10 cellular contexts compared by ENCODE assay signal in genomic region chr17:57424777-57425188, GRCh38.
A peak's percentile ranks its signal among the peaks of the same experiment; 100 is the strongest.
DNase-seq lines count a peak whose midpoint lies in the region; ATAC-seq, FAIRE-seq and TF ChIP-seq lines count a peak whose summit lies in the region.
"Had no signal": no experiment of that assay in that cellular context is flagged by ENCODE, and none has a peak within 500 bp of the region (broad histone marks: within the 10 kb centered on the region; RNA-seq: fewer than 3 reads in every experiment).

No MANE protein-coding gene starts in this region.

- no peak for ATAC-seq in gastrocnemius medialis

- no peak for FAIRE-seq in GM12891 (lab: Jason Lieb, UNC)

- in situ Hi-C loops in gastrocnemius medialis (cut with MboI; ENCODE audit: low sequenced_read_pairs in 4 of 4) = no loop called here

- peaks cover 26 to 39% of the 10 kb centered on the region in 2 donors for H3K4me1 ChIP-seq in gastrocnemius medialis

- no peaks in the 10 kb centered on the region for H3K27me3 ChIP-seq in gastrocnemius medialis
- H3K27me3 ChIP-seq: ascending aorta, SJSA1 had no signal

- H3K36me3 ChIP-seq in gastrocnemius medialis = no peaks in the 10 kb centered on the region
- H3K36me3 ChIP-seq: ascending aorta, SJSA1 had no signal

- no peak overlapping the region for H3K4me3 ChIP-seq in cardiac fibroblast (replicated peaks in 1 of 2; ENCODE audit: low read depth in 2 of 2, low read length in 2 of 2)
- no peak overlapping the region for H3K4me3 ChIP-seq in gastrocnemius medialis
- H3K4me3 ChIP-seq: ascending aorta, SJSA1 had no signal

- POLR2A ChIA-PET in HEK293T (lab: Yijun Ruan, JAX) = no interaction called here

- DNase-seq in HEK293T (ENCODE audit: extremely low spot score) (peak; percentile 71), NCI-H146 treated with DMSO at 0.1 percent for 48 hours (lab: John Stamatoyannopoulos, UW; ENCODE audit: unreplicated experiment) (peak; percentile 17), cardiac fibroblast (ENCODE audit: low read depth in 2 of 2) (peak; percentile 34 to 35), gastrocnemius medialis (no peak), GM12891 (ENCODE audit: insufficient read length, low spot score) (no peak), kidney glomerular epithelial cell (lab: John Stamatoyannopoulos, UW) (no peak)
- DNase-seq in activated effector memory CD4-positive, alpha-beta T cell treated with anti-CD3 and anti-CD28 coated beads, Interleukin-2, amount 50 U/mL, for 16 hours = no peak
- DNase-seq: NCI-H1092 treated with DMSO at 0.1 percent for 48 hours had no signal

- CTCF ChIA-PET in HEK293T (lab: Yijun Ruan, JAX) = interaction anchor here (1.2 to 1.3 kb wide), 2 partner anchors 16 to 181 kb away, joined by 3 to 4 read pairs; no protein-coding TSS in a partner anchor

- no peak for TF ChIP-seq POLR2A in gastrocnemius medialis (IDR thresholded peaks at IDR 0.05)
- TF ChIP-seq POLR2A in GM12891 (IDR thresholded peaks at IDR 0.05; ENCODE audit: low read depth, low read length) = no peak

- TF ChIP-seq CTCF in cardiac fibroblast (IDR thresholded peaks at IDR 0.05; ENCODE audit: low read depth, low read length) (no peak), gastrocnemius medialis (IDR thresholded peaks at IDR 0.05 in 4 of 5, conservative IDR thresholded peaks at IDR 0.05 in 1 of 5) (no peak)

- intact Hi-C loops in gastrocnemius medialis (cut with DNase I; ENCODE audit: low total_unique reads) = no loop called here

- peak overlapping the region in 3 of 4 donors; percentile 5 to 81 (median 78) for H3K27ac ChIP-seq in gastrocnemius medialis
- H3K27ac ChIP-seq: ascending aorta, SJSA1 had no signal

- no peaks in the 10 kb centered on the region for H3K9me3 ChIP-seq in gastrocnemius medialis
- H3K9me3 ChIP-seq: ascending aorta, SJSA1 had no signal

TF ChIP-seq in HEK293T, 16 proteins besides CTCF, POLR2A, EP300 and RAD21:
- TF ChIP-seq ARNT (IDR thresholded peaks at IDR 0.05) (no peak), NFRKB (IDR thresholded peaks at IDR 0.05) (no peak), SP1 (IDR thresholded peaks at IDR 0.05) (no peak), FOXK2 (IDR thresholded peaks at IDR 0.05) (no peak), TARDBP (IDR thresholded peaks at IDR 0.05) (no peak), ZNF384 (IDR thresholded peaks at IDR 0.05) (no peak), FOXA1 (IDR thresholded peaks at IDR 0.05) (no peak), ELF4 (IDR thresholded peaks at IDR 0.05) (no peak), CTBP1 (IDR thresholded peaks at IDR 0.05; ENCODE audit: borderline replicate concordance) (no peak), PKNOX1 (IDR thresholded peaks at IDR 0.05) (no peak), SUZ12 (IDR thresholded peaks at IDR 0.05) (no peak), L3MBTL2 (conservative IDR thresholded peaks at IDR 0.05) (no peak), LEF1 (IDR thresholded peaks at IDR 0.05; ENCODE audit: borderline replicate concordance) (no peak), HDGF (IDR thresholded peaks at IDR 0.05; ENCODE audit: borderline replicate concordance) (no peak)

TF ChIP-seq in GM12891, 5 proteins besides CTCF, POLR2A, EP300 and RAD21:
- TF ChIP-seq PAX5 (IDR thresholded peaks at IDR 0.05; ENCODE audit: insufficient read depth, low read length, severe bottlenecking) (no peak), TAF1 (IDR thresholded peaks at IDR 0.05; ENCODE audit: low read depth, low read length) (no peak), POU2F2 (IDR thresholded peaks at IDR 0.05; ENCODE audit: low read depth, low read length) (no peak), SPI1 (IDR thresholded peaks at IDR 0.05; ENCODE audit: low read depth, low read length) (no peak), POLR2AphosphoS5 (IDR thresholded peaks at IDR 0.05; ENCODE audit: low read depth, low read length) (no peak)

Comparison
In these comparisons a context has a peak if more than half of its experiments do, and no peak if none do; other contexts are left out.
1. DNase-seq: peak in HEK293T (single experiment), NCI-H146 treated with DMSO at 0.1 percent for 48 hours (single experiment) and cardiac fibroblast (2 of 2); none in gastrocnemius medialis (0 of 2), GM12891 (single experiment), kidney glomerular epithelial cell (single experiment) and activated effector memory CD4-positive, alpha-beta T cell treated with anti-CD3 and anti-CD28 coated beads, Interleukin-2, amount 50 U/mL, for 16 hours (single experiment).